In the genomic region with DNA sequence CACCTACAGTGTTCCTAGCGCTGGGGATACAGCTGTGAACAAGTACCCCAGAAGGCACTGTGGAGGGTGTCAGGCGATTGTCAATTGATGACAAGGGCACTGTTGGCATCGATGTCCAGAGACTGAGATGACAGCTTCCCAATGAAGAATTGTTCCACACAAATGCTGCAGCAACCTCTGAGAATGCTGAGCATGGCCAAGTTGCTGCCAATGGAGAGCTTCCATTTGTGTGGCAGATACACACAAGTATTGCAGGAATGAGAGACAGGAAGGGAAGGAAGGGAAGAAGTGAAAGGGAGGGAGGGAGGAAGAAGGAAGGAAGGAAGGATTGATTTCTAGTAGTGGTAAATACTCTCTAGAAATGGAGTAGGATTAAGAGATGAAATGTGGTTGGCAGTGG, we compare ENCODE assay signal across 21 cellular contexts. TPM values are rescaled to one million over a fixed set of nuclear protein-coding genes. Genes with fewer than 3 reads are reported as not detected.
DNase-seq lines count a peak whose midpoint lies in the region; ATAC-seq, FAIRE-seq and TF ChIP-seq lines count a peak whose summit lies in the region.
"Had no signal": no experiment of that assay in that cellular context is flagged by ENCODE, and none has a peak within 500 bp of the region (broad histone marks: within the 10 kb centered on the region; RNA-seq: fewer than 3 reads in every experiment).

No MANE protein-coding gene starts in this region.

- TF ChIP-seq RAD21 in IMR-90 (IDR thresholded peaks at IDR 0.05; ENCODE audit: low read length) = no peak

- peaks cover 70% of the 10 kb centered on the region for H3K4me1 Mint-ChIP-seq in chondrocyte (ENCODE audit: low read depth)
- peaks cover 62% of the 10 kb centered on the region for H3K4me1 Mint-ChIP-seq in osteocyte (ENCODE audit: unreplicated experiment)
- peaks cover 0 to 2% (median 0%) of the 10 kb centered on the region in 7 donors for H3K4me1 Mint-ChIP-seq in naive thymus-derived CD4-positive, alpha-beta T cell
- H3K4me1 Mint-ChIP-seq: CD4-positive, alpha-beta memory T cell had no signal

- ATAC-seq in IMR-90 (ENCODE audit: low read depth) = no peak
- no peak for ATAC-seq in HG02970 (IDR thresholded peaks at IDR 0.05; ENCODE audit: low FRiP score, unreplicated experiment)
- no peak for ATAC-seq in naive thymus-derived CD4-positive, alpha-beta T cell
- no peak for ATAC-seq in GM18873 (IDR thresholded peaks at IDR 0.05; ENCODE audit: low FRiP score, unreplicated experiment)
- ATAC-seq: A549 had no signal

- H3K9me3 ChIP-seq in IMR-90 (ENCODE audit: control insufficient read depth, insufficient read depth, low read length) = no peaks in the 10 kb centered on the region
- no peaks in the 10 kb centered on the region for H3K9me3 ChIP-seq in naive thymus-derived CD4-positive, alpha-beta T cell (ENCODE audit: control insufficient read depth in 2 of 3, low read length in 3 of 3)
- H3K9me3 ChIP-seq: A549 had no signal

- H3K27ac ChIP-seq in IMR-90 (ENCODE audit: insufficient read depth, low read length) = peak overlapping the region; percentile 37; the same call in 1 of the 2 replicates
- no peak overlapping the region for H3K27ac ChIP-seq in naive thymus-derived CD4-positive, alpha-beta T cell (ENCODE audit: low read depth, low read length)
- H3K27ac ChIP-seq: A549, SJCRH30 had no signal

- no peak overlapping the region for H3K4me3 ChIP-seq in IMR-90 (ENCODE audit: insufficient read depth, low read depth, low read length)
- H3K4me3 ChIP-seq in naive thymus-derived CD4-positive, alpha-beta T cell (ENCODE audit: low read length) = no peak overlapping the region
- H3K4me3 ChIP-seq: A549, SJCRH30 had no signal

- POLR2A ChIA-PET in IMR-90 (lab: Charles Lee; ENCODE audit: unreplicated experiment) = no interaction called here
- POLR2A ChIA-PET in naive thymus-derived CD4-positive, alpha-beta T cell (lab: Charles Lee) = no interaction called here

- H3K4me3 Mint-ChIP-seq in chondrocyte (ENCODE audit: unreplicated experiment) (no peak overlapping the region), osteocyte (ENCODE audit: unreplicated experiment) (no peak overlapping the region)
- H3K4me3 Mint-ChIP-seq in naive thymus-derived CD4-positive, alpha-beta T cell = no peak overlapping the region
- H3K4me3 Mint-ChIP-seq: CD4-positive, alpha-beta memory T cell had no signal

- H3K27me3 ChIP-seq in IMR-90 (ENCODE audit: control insufficient read depth, insufficient read depth, low read length) = no peaks in the 10 kb centered on the region
- no peaks in the 10 kb centered on the region for H3K27me3 ChIP-seq in naive thymus-derived CD4-positive, alpha-beta T cell (ENCODE audit: control insufficient read depth in 2 of 2, insufficient read depth in 2 of 2, low read length in 2 of 2)
- H3K27me3 ChIP-seq: SJCRH30 had no signal

- H3K36me3 Mint-ChIP-seq in chondrocyte (ENCODE audit: low read depth) (no peaks in the 10 kb centered on the region), osteocyte (ENCODE audit: unreplicated experiment) (no peaks in the 10 kb centered on the region)
- no peaks in the 10 kb centered on the region for H3K36me3 Mint-ChIP-seq in naive thymus-derived CD4-positive, alpha-beta T cell
- H3K36me3 Mint-ChIP-seq: CD4-positive, alpha-beta memory T cell had no signal

- 0 out of 2 replicates have a peak overlapping the region, but pooled peaks have one; percentile 26 for H3K56ac ChIP-seq in IMR-90 (ENCODE audit: extremely low read depth, insufficient read depth, low read length)

- peak overlapping the region; percentile 88 for H2AK5ac ChIP-seq in IMR-90 (ENCODE audit: low read depth, low read length)

- peak overlapping the region; percentile 92 for H2BK120ac ChIP-seq in IMR-90 (ENCODE audit: low read depth, low read length)

- dilution Hi-C loops in IMR-90 (cut with HindIII; ENCODE audit: low sequenced_read_pairs, unreplicated experiment) = no loop called here

- no TSS peak for BruUV-seq in IMR-90 (replicated peaks; lab: Mats Ljungman, UMichigan)

- H3K9me1 ChIP-seq in IMR-90 (ENCODE audit: insufficient read depth, low read length) = peaks cover 19% of the 10 kb centered on the region

- H3K27me3 Mint-ChIP-seq in chondrocyte (ENCODE audit: low read depth) (no peaks in the 10 kb centered on the region), osteocyte (ENCODE audit: unreplicated experiment) (no peaks in the 10 kb centered on the region)
- H3K27me3 Mint-ChIP-seq in naive thymus-derived CD4-positive, alpha-beta T cell = peaks cover 0 to 6% (median 0%) of the 10 kb centered on the region in 5 donors
- H3K27me3 Mint-ChIP-seq: CD4-positive, alpha-beta memory T cell had no signal

- in situ Hi-C loops in IMR-90 (cut with MboI; ENCODE audit: low sequenced_read_pairs) = no loop called here

- no peak for FAIRE-seq in D721Med (lab: Jason Lieb, UNC)
- FAIRE-seq: A549, G401.6 had no signal

- peak overlapping the region; percentile 49; the same call in 1 of the 2 replicates for H4K5ac ChIP-seq in IMR-90 (ENCODE audit: low read depth, low read length)

- H3K36me3 ChIP-seq in IMR-90 (ENCODE audit: control insufficient read depth, insufficient read depth, low read length) = no peaks in the 10 kb centered on the region
- H3K36me3 ChIP-seq in naive thymus-derived CD4-positive, alpha-beta T cell (ENCODE audit: control insufficient read depth in 2 of 3, insufficient read depth in 3 of 3, low read length in 3 of 3) = no peaks in the 10 kb centered on the region
- H3K36me3 ChIP-seq: SJCRH30 had no signal

- H4K8ac ChIP-seq in IMR-90 (ENCODE audit: low read depth in 2 of 2, low read length in 2 of 2) = peak overlapping the region; percentile 57 to 59; a peak in 3 of 4 replicates

- peak overlapping the region; percentile 50 for H2AFZ ChIP-seq in IMR-90 (replicated peaks; ENCODE audit: low read length, poor library complexity)

- 0 out of 2 replicates have a peak overlapping the region, but pooled peaks have one; percentile 36 for H3K9ac ChIP-seq in IMR-90 (ENCODE audit: low read depth, low read length)

- intact Hi-C loops in IMR-90 (cut with micrococcal nuclease) = loop anchor here (2.0 kb wide), 1 partner anchor 57 kb away; no protein-coding TSS in a partner anchor
- intact Hi-C loops in naive thymus-derived CD4-positive, alpha-beta T cell (cut with micrococcal nuclease) = no loop called here

- peak overlapping the region; percentile 87 for H3K18ac ChIP-seq in IMR-90 (ENCODE audit: low read depth, low read length)

- H3K79me1 ChIP-seq in IMR-90 (ENCODE audit: low read depth in 1 of 2, low read length in 2 of 2) = no peaks in the 10 kb centered on the region

- H2BK15ac ChIP-seq in IMR-90 (ENCODE audit: low read depth, low read length) = peak overlapping the region; percentile 82; the same call in 2 of the 3 replicates

- H4K20me1 ChIP-seq in IMR-90 (ENCODE audit: insufficient read depth, low read length) = no peaks in the 10 kb centered on the region

- no peak for TF ChIP-seq POLR2A in IMR-90 (IDR thresholded peaks at IDR 0.05; ENCODE audit: low read depth, low read length)

- no peak for DNase-seq in IMR-90
- DNase-seq in chondrocyte (ENCODE audit: low spot score) = no peak
- DNase-seq in osteocyte (ENCODE audit: extremely low spot score, unreplicated experiment) = no peak
- no peak for DNase-seq in naive thymus-derived CD4-positive, alpha-beta T cell
- DNase-seq in D721Med (ENCODE audit: insufficient read length, low spot score) = no peak
- DNase-seq: C1 segment of cervical spinal cord; CD4-positive, alpha-beta memory T cell; COR-L47; GOT3; NCI-H1092 treated with DMSO at 0.1 percent for 48 hours; NCI-H146; NCI-H1930; NCI-H2107; NCI-H446; NCI-H524 treated with DMSO at 0.1 percent for 48 hours; NCI-H774; SJCRH30 had no signal

- peak overlapping the region; percentile 79 for H3K4ac ChIP-seq in IMR-90 (ENCODE audit: low read depth, low read length)

- H2AK9ac ChIP-seq in IMR-90 (replicated peaks; ENCODE audit: low read depth, low read length, poor library complexity) = no peak overlapping the region

- H3K4me1 ChIP-seq in IMR-90 (ENCODE audit: control insufficient read depth, insufficient read depth, low read length) = peaks cover 25% of the 10 kb centered on the region
- H3K4me1 ChIP-seq in naive thymus-derived CD4-positive, alpha-beta T cell (ENCODE audit: control insufficient read depth in 2 of 2, insufficient read depth in 2 of 2, low read length in 2 of 2) = no peaks in the 10 kb centered on the region
- H3K4me1 ChIP-seq: A549 had no signal

- TF ChIP-seq CTCF in IMR-90 (conservative IDR thresholded peaks at IDR 0.05; ENCODE audit: low read depth, low read length) (no peak), chondrocyte (IDR thresholded peaks at IDR 0.05) (no peak), osteocyte (IDR thresholded peaks at IDR 0.05) (no peak), D721Med (IDR thresholded peaks at IDR 0.05; ENCODE audit: insufficient read depth, missing control alignments) (no peak)

- no peak overlapping the region for H3K4me2 ChIP-seq in IMR-90 (ENCODE audit: low read depth, low read length)
- H3K4me2 ChIP-seq: A549 had no signal

- WGBS in IMR-90 (ENCODE audit: extremely low coverage in 2 of 2, insufficient read length in 1 of 2), 2 experiments = 95% methylated on average over 2 of the region's 3 CpGs; no CpG with 5 or more reads in 1 of the 2 experiments

- H3K9me3 Mint-ChIP-seq in chondrocyte (ENCODE audit: low read depth) (peaks cover 2% of the 10 kb centered on the region), osteocyte (ENCODE audit: unreplicated experiment) (peaks cover 2% of the 10 kb centered on the region)
- peaks cover 0 to 8% (median 0%) of the 10 kb centered on the region in 11 donors for H3K9me3 Mint-ChIP-seq in naive thymus-derived CD4-positive, alpha-beta T cell

- peak overlapping the region; percentile 62 for H3K27ac Mint-ChIP-seq in chondrocyte (ENCODE audit: unreplicated experiment)
- peak overlapping the region; percentile 45 for H3K27ac Mint-ChIP-seq in osteocyte (ENCODE audit: unreplicated experiment)
- H3K27ac Mint-ChIP-seq in naive thymus-derived CD4-positive, alpha-beta T cell = no peak overlapping the region

- 0 out of 2 replicates have a peak overlapping the region, but pooled peaks have one; percentile 25 for H3K23ac ChIP-seq in IMR-90 (ENCODE audit: low read depth, low read length)

- peak overlapping the region; percentile 81 for H2BK20ac ChIP-seq in IMR-90 (ENCODE audit: low read depth, low read length)

- H2BK5ac ChIP-seq in IMR-90 (ENCODE audit: low read depth, low read length, poor library complexity, severe bottlenecking) = peak overlapping the region; percentile 95

- CTCF ChIA-PET in IMR-90 (lab: Yijun Ruan, JAX) = interaction anchor here (1.4 kb wide), 1 partner anchor 9 kb away, joined by 3 read pairs; no protein-coding TSS in a partner anchor
- CTCF ChIA-PET in naive thymus-derived CD4-positive, alpha-beta T cell (lab: Charles Lee) = no interaction called here

- H4K91ac ChIP-seq in IMR-90 (ENCODE audit: insufficient read depth, low read depth, low read length) = peak overlapping the region; percentile 78

- H3K14ac ChIP-seq in IMR-90 (replicated peaks; ENCODE audit: low read depth, low read length) = peak overlapping the region; percentile 41; the same call in 1 of the 2 replicates

RNA-seq across cellular contexts. Expression of a gene that starts 21.9 kb away (rescaled TPM):
- total RNA-seq in IMR-90 (2012; rRNA removed) (not detected in 2 replicates), chondrocyte (not detected in 3 replicates), osteocyte (not detected in 2 replicates)
- not detected in 2 replicates for polyA plus RNA-seq in IMR-90 (2012; rRNA removed)
- polyA plus RNA-seq in IMR-90 (2012; cell fraction: cytosol; rRNA removed) = not detected in 2 replicates
- 0.06 TPM in 1 of 2 replicates, not detected in the other for polyA plus RNA-seq in IMR-90 (2012; cell fraction: nucleus; rRNA removed; ENCODE audit: low replicate concordance)
- not detected for total RNA-seq in naive thymus-derived CD4-positive, alpha-beta T cell
- polyA plus RNA-seq in naive thymus-derived CD4-positive, alpha-beta T cell = not detected
- total RNA-seq: CD4-positive, alpha-beta memory T cell had no signal
- polyA plus RNA-seq: A549; CD4-positive, alpha-beta memory T cell had no signal

Comparison
In these comparisons a context has a peak if more than half of its experiments do, and no peak if none do; other contexts are left out.
1. H3K27ac Mint-ChIP-seq: peak in chondrocyte (single experiment) and osteocyte (single experiment); none in naive thymus-derived CD4-positive, alpha-beta T cell (0 of 9).